In genomic region chr2:160533482-160533881, GRCh38 we compare ENCODE assay signal across 26 cellular contexts. TPM values are rescaled to one million over a fixed set of nuclear protein-coding genes. Genes with fewer than 3 reads are reported as not detected.
DNase-seq lines count a peak whose midpoint lies in the region; ATAC-seq and TF ChIP-seq lines count a peak whose summit lies in the region.
"Had no signal": no experiment of that assay in that cellular context is flagged by ENCODE, and none has a peak within 500 bp of the region (broad histone marks: within the 10 kb centered on the region; RNA-seq: fewer than 3 reads in every experiment).

No MANE protein-coding gene starts in this region.

- no peak for TF ChIP-seq EP300 in SK-N-SH (IDR thresholded peaks at IDR 0.05; ENCODE audit: borderline replicate concordance in 1 of 2, low read depth in 1 of 2, low read length in 1 of 2)

- no peak overlapping the region for H3K27ac Mint-ChIP-seq in stimulated activated effector memory CD8-positive, alpha-beta T cell treated with anti-CD3 and anti-CD28 coated beads, Interleukin-12 subunit alpha, Interleukin-12 subunit beta, amount 100 ng/mL, for 72 hours
- H3K27ac Mint-ChIP-seq: activated naive CD4-positive, alpha-beta T cell treated with anti-CD3 and anti-CD28 coated beads, Interleukin-2, amount 10 ng/mL, durations not matched to agents 7 days and 5 days; activated T-helper 1 cell treated with anti-CD3 and anti-CD28 coated beads, Interleukin-12 subunit alpha, Interleukin-12 subunit beta, Interleukin-2, Interleukin-4 antibody, amounts not matched to agents 30 ng/mL and 10 ng/mL and 1 ng/mL, durations not matched to agents 14 hours and 24 hours and 36 hours; effector memory CD8-positive, alpha-beta T cell had no signal

- no peaks in the 10 kb centered on the region for H3K4me1 Mint-ChIP-seq in stimulated activated effector memory CD8-positive, alpha-beta T cell treated with anti-CD3 and anti-CD28 coated beads, Interleukin-12 subunit alpha, Interleukin-12 subunit beta, amount 100 ng/mL, for 72 hours
- H3K4me1 Mint-ChIP-seq: activated naive CD4-positive, alpha-beta T cell treated with anti-CD3 and anti-CD28 coated beads, Interleukin-2, amount 10 ng/mL, durations not matched to agents 7 days and 5 days had no signal

- CTCF ChIA-PET in SK-N-SH (lab: Yijun Ruan, JAX), result no interaction called here

- no peaks in the 10 kb centered on the region for H3K79me2 ChIP-seq in SK-N-SH (ENCODE audit: insufficient read depth)
- H3K79me2 ChIP-seq in smooth muscle cell (ENCODE audit: low read depth), result no peaks in the 10 kb centered on the region

- DNase-seq in SK-N-SH, result no peak
- DNase-seq in fibroblast of mammary gland (ENCODE audit: low read depth), result peak; percentile 64
- no peak for DNase-seq in mesenchymal stem cell
- DNase-seq in smooth muscle cell (lab: John Stamatoyannopoulos, UW; ENCODE audit: unreplicated experiment), result no peak
- DNase-seq in NCI-H2029 treated with DMSO at 0.1 percent for 48 hours (lab: John Stamatoyannopoulos, UW), result no peak
- no peak for DNase-seq in stimulated activated CD4-positive, alpha-beta T cell treated with anti-CD3 and anti-CD28 coated beads, Interleukin-1b, Interleukin-23, amount 100 ng/mL, for 48 hours
- no peak for DNase-seq in stimulated activated effector memory CD8-positive, alpha-beta T cell treated with anti-CD3 and anti-CD28 coated beads, Interleukin-12 subunit alpha, Interleukin-12 subunit beta, amount 100 ng/mL, for 72 hours (ENCODE audit: low spot score in 2 of 2)
- DNase-seq: 8988T; activated CD4-positive, alpha-beta T cell treated with anti-CD3 and anti-CD28 coated beads, Interleukin-2, amount 50 U/mL, for 4 hours; activated CD4-positive, CD25-positive, alpha-beta regulatory T cell; activated naive CD4-positive, alpha-beta T cell treated with anti-CD3 and anti-CD28 coated beads, Interleukin-2, amount 10 ng/mL, durations not matched to agents 7 days and 5 days; amygdala; DMS53; effector memory CD8-positive, alpha-beta T cell; H9; NCI-H1092; NCI-H187; NCI-H226; NCI-H82; SHP77 treated with DMSO at 0.1 percent for 48 hours; substantia nigra had no signal

- H3K4me3 Mint-ChIP-seq in stimulated activated effector memory CD8-positive, alpha-beta T cell treated with anti-CD3 and anti-CD28 coated beads, Interleukin-12 subunit alpha, Interleukin-12 subunit beta, amount 100 ng/mL, for 72 hours, result no peak overlapping the region
- H3K4me3 Mint-ChIP-seq: activated naive CD4-positive, alpha-beta T cell treated with anti-CD3 and anti-CD28 coated beads, Interleukin-2, amount 10 ng/mL, durations not matched to agents 7 days and 5 days; activated T-helper 1 cell treated with anti-CD3 and anti-CD28 coated beads, Interleukin-12 subunit alpha, Interleukin-12 subunit beta, Interleukin-2, Interleukin-4 antibody, amounts not matched to agents 30 ng/mL and 10 ng/mL and 1 ng/mL, durations not matched to agents 14 hours and 24 hours and 36 hours; effector memory CD8-positive, alpha-beta T cell; H9 had no signal

- H3K18ac ChIP-seq in mesenchymal stem cell (ENCODE audit: low read depth in 1 of 2, low read length in 2 of 2), result no peak overlapping the region

- H3K36me3 Mint-ChIP-seq in stimulated activated effector memory CD8-positive, alpha-beta T cell treated with anti-CD3 and anti-CD28 coated beads, Interleukin-12 subunit alpha, Interleukin-12 subunit beta, amount 100 ng/mL, for 72 hours, result no peaks in the 10 kb centered on the region
- H3K36me3 Mint-ChIP-seq: activated naive CD4-positive, alpha-beta T cell treated with anti-CD3 and anti-CD28 coated beads, Interleukin-2, amount 10 ng/mL, durations not matched to agents 7 days and 5 days had no signal

- H3K27me3 ChIP-seq in SK-N-SH (ENCODE audit: insufficient read depth), result no peaks in the 10 kb centered on the region
- no peaks in the 10 kb centered on the region for H3K27me3 ChIP-seq in mesenchymal stem cell (ENCODE audit: control insufficient read depth in 1 of 2, insufficient read depth in 1 of 2, low read length in 2 of 2)
- no peaks in the 10 kb centered on the region for H3K27me3 ChIP-seq in smooth muscle cell (ENCODE audit: low read depth)
- H3K27me3 ChIP-seq: gastroesophageal sphincter had no signal

- H2BK5ac ChIP-seq in mesenchymal stem cell (ENCODE audit: low read depth, low read length, poor library complexity, severe bottlenecking), result no peak overlapping the region

- H3K4me1 ChIP-seq in SK-N-SH (ENCODE audit: control insufficient read depth in 1 of 2, insufficient read depth in 2 of 2, low read depth in 1 of 2, low read length in 1 of 2), result no peaks in the 10 kb centered on the region; a peak in 1 of 4 replicates
- H3K4me1 ChIP-seq in mesenchymal stem cell (ENCODE audit: control insufficient read depth, insufficient read depth, low read depth, low read length), result no peaks in the 10 kb centered on the region
- peaks cover 6% of the 10 kb centered on the region for H3K4me1 ChIP-seq in smooth muscle cell (ENCODE audit: low read depth)

- no peaks in the 10 kb centered on the region for H3K9me3 ChIP-seq in SK-N-SH
- H3K9me3 ChIP-seq in mesenchymal stem cell (ENCODE audit: control insufficient read depth, low read length), result no peaks in the 10 kb centered on the region
- H3K9me3 ChIP-seq in smooth muscle cell (replicated peaks; ENCODE audit: low read depth), result no peaks in the 10 kb centered on the region
- H3K9me3 ChIP-seq: gastroesophageal sphincter had no signal

- no peak overlapping the region for H2BK15ac ChIP-seq in mesenchymal stem cell (ENCODE audit: low read depth, poor library complexity, severe bottlenecking)

- 0 out of 3 replicates have a peak, but pooled peaks have one; percentile 24 for ATAC-seq in SK-N-SH treated with all-trans-retinoic acid at 6 μM for 48 hours
- no peak for ATAC-seq in stimulated activated effector memory CD8-positive, alpha-beta T cell treated with anti-CD3 and anti-CD28 coated beads, Interleukin-12 subunit alpha, Interleukin-12 subunit beta, amount 100 ng/mL, for 72 hours
- ATAC-seq: effector memory CD8-positive, alpha-beta T cell; esophagus mucosa; gastroesophageal sphincter had no signal

- H2AK5ac ChIP-seq in mesenchymal stem cell (ENCODE audit: low read length, severe bottlenecking), result no peak overlapping the region

- no peak for TF ChIP-seq RAD21 in SK-N-SH (IDR thresholded peaks at IDR 0.05; ENCODE audit: low read length)

- H3K4me3 ChIP-seq in SK-N-SH (ENCODE audit: low read depth in 2 of 2, low read length in 1 of 2) (no peak overlapping the region), fibroblast of mammary gland (ENCODE audit: control insufficient read depth, low read depth, low read length) (no peak overlapping the region), mesenchymal stem cell (ENCODE audit: insufficient read depth in 1 of 2, low read depth in 1 of 2, low read length in 2 of 2) (no peak overlapping the region), smooth muscle cell (no peak overlapping the region)
- H3K4me3 ChIP-seq: coronary artery, gastroesophageal sphincter had no signal

- H3K79me1 ChIP-seq in mesenchymal stem cell (replicated peaks; ENCODE audit: low read length, poor library complexity, severe bottlenecking), result no peaks in the 10 kb centered on the region

- H4K91ac ChIP-seq in mesenchymal stem cell (ENCODE audit: low read length), result no peak overlapping the region

- H2AFZ ChIP-seq in SK-N-SH (ENCODE audit: low read depth) (no peak overlapping the region), mesenchymal stem cell (ENCODE audit: low read depth, low read length) (no peak overlapping the region), smooth muscle cell (ENCODE audit: low read depth) (peak overlapping the region; percentile 75)

- no peak overlapping the region for H3K14ac ChIP-seq in mesenchymal stem cell (ENCODE audit: low read length in 2 of 2)

- H3K4me2 ChIP-seq in SK-N-SH (no peak overlapping the region), mesenchymal stem cell (ENCODE audit: low read length, poor library complexity, severe bottlenecking) (no peak overlapping the region), smooth muscle cell (peak overlapping the region; percentile 52)

- H3K36me3 ChIP-seq in SK-N-SH (replicated peaks in 1 of 2; ENCODE audit: control insufficient read depth in 1 of 2, insufficient read depth in 2 of 2, low read length in 1 of 2) (no peaks in the 10 kb centered on the region), mesenchymal stem cell (ENCODE audit: control insufficient read depth in 1 of 2, insufficient read depth in 2 of 2, low read depth in 1 of 2, low read length in 2 of 2) (no peaks in the 10 kb centered on the region), smooth muscle cell (ENCODE audit: low read depth) (no peaks in the 10 kb centered on the region)
- H3K36me3 ChIP-seq: gastroesophageal sphincter had no signal

- no peak overlapping the region for H4K8ac ChIP-seq in mesenchymal stem cell (ENCODE audit: low read length)

- H2BK120ac ChIP-seq in mesenchymal stem cell (ENCODE audit: low read depth, low read length), result peak overlapping the region; percentile 8

- POLR2A ChIA-PET in SK-N-SH (lab: Yijun Ruan, JAX), result no interaction called here

- no peak overlapping the region for H3K23ac ChIP-seq in mesenchymal stem cell (ENCODE audit: low read length in 2 of 2)

- H3K9ac ChIP-seq in SK-N-SH (no peak overlapping the region), mesenchymal stem cell (ENCODE audit: low read length) (peak overlapping the region; percentile 49), smooth muscle cell (ENCODE audit: low read depth) (no peak overlapping the region)

- H3F3A ChIP-seq in SK-N-SH (replicated peaks; ENCODE audit: insufficient read depth) (no peaks in the 10 kb centered on the region), smooth muscle cell (ENCODE audit: low read depth) (no peaks in the 10 kb centered on the region)

- H3K9me2 ChIP-seq in SK-N-SH, result no peaks in the 10 kb centered on the region

- H4K20me1 ChIP-seq in SK-N-SH (ENCODE audit: insufficient read depth), result no peaks in the 10 kb centered on the region
- H4K20me1 ChIP-seq in smooth muscle cell (ENCODE audit: low read depth), result no peaks in the 10 kb centered on the region

- H2BK12ac ChIP-seq in mesenchymal stem cell (ENCODE audit: low read length in 2 of 2), result no peak overlapping the region

- TF ChIP-seq CTCF in SK-N-SH (IDR thresholded peaks at IDR 0.05) (no peak), fibroblast of mammary gland (conservative IDR thresholded peaks at IDR 0.05; ENCODE audit: control insufficient read depth, insufficient read depth, low read depth, low read length) (no peak), smooth muscle cell (IDR thresholded peaks at IDR 0.05; ENCODE audit: borderline replicate concordance, insufficient read depth, poor library complexity, severe bottlenecking) (no peak)

- no peak overlapping the region for H3K4ac ChIP-seq in mesenchymal stem cell (ENCODE audit: low read depth in 1 of 2, low read length in 2 of 2)

- 95% methylated on average over 2 of the region's 2 CpGs for WGBS in SK-N-SH (ENCODE audit: low lambda C conversion rate)
- WGBS in mesenchymal stem cell, result 50% methylated on average over 2 of the region's 2 CpGs
- WGBS in smooth muscle cell (ENCODE audit: low lambda C conversion rate), result 22% methylated on average over 2 of the region's 2 CpGs

- no peaks in the 10 kb centered on the region for H3K9me3 Mint-ChIP-seq in stimulated activated effector memory CD8-positive, alpha-beta T cell treated with anti-CD3 and anti-CD28 coated beads, Interleukin-12 subunit alpha, Interleukin-12 subunit beta, amount 100 ng/mL, for 72 hours
- H3K9me3 Mint-ChIP-seq: activated naive CD4-positive, alpha-beta T cell treated with anti-CD3 and anti-CD28 coated beads, Interleukin-2, amount 10 ng/mL, durations not matched to agents 7 days and 5 days; activated T-helper 1 cell treated with anti-CD3 and anti-CD28 coated beads, Interleukin-12 subunit alpha, Interleukin-12 subunit beta, Interleukin-2, Interleukin-4 antibody, amounts not matched to agents 30 ng/mL and 10 ng/mL and 1 ng/mL, durations not matched to agents 14 hours and 24 hours and 36 hours; effector memory CD8-positive, alpha-beta T cell; H9 had no signal

- H3K27ac ChIP-seq in SK-N-SH (ENCODE audit: low read depth in 2 of 2, low read length in 1 of 2) (no peak overlapping the region), mesenchymal stem cell (ENCODE audit: low read length, poor library complexity, severe bottlenecking) (no peak overlapping the region), smooth muscle cell (ENCODE audit: low read depth) (peak overlapping the region; percentile 9)
- H3K27ac ChIP-seq: coronary artery had no signal

RNA-seq across cellular contexts. Expression of gene RBMS1, which starts 39.9 kb away (rescaled TPM):
- 56.5 and 63.8 TPM in 2 replicates for polyA plus RNA-seq in SK-N-SH (2012; rRNA removed)
- 61.4 and 63.8 TPM in 2 replicates for polyA plus RNA-seq in SK-N-SH (2012; cell fraction: cytosol; rRNA removed)
- polyA plus RNA-seq in SK-N-SH (2012; cell fraction: nucleus; rRNA removed), result 46.6 and 88.8 TPM in 2 replicates
- 159 TPM for polyA plus RNA-seq in mesenchymal stem cell (2013, experiment 1 of 2)
- polyA plus RNA-seq in mesenchymal stem cell (2013, experiment 2 of 2), result 180 TPM
- total RNA-seq in smooth muscle cell, result 142 and 160 TPM in 2 replicates
- 103 and 116 TPM in 2 replicates for polyA plus RNA-seq in smooth muscle cell
